In genomic region chr17:57085448-57086068, GRCh38 we compare ENCODE assay signal across 8 cellular contexts. TPM values are rescaled to one million over a fixed set of nuclear protein-coding genes. Genes with fewer than 3 reads are reported as not detected.
DNase-seq lines count a peak whose midpoint lies in the region; ATAC-seq and TF ChIP-seq lines count a peak whose summit lies in the region.

No MANE protein-coding gene starts in this region.

- H3K4me1 Mint-ChIP-seq in activated naive CD8-positive, alpha-beta T cell treated with anti-CD3 and anti-CD28 coated beads, Interleukin-2, amount 50 U/mL, for 24 hours: peaks cover 33% of the 10 kb centered on the region

- H3K4me3 ChIP-seq in SJCRH30 (peak overlapping the region; percentile 95), psoas muscle (peak overlapping the region; percentile 80)

- H3K4me3 Mint-ChIP-seq in activated naive CD8-positive, alpha-beta T cell treated with anti-CD3 and anti-CD28 coated beads, Interleukin-2, amount 50 U/mL, for 24 hours: peak overlapping the region; percentile 85

- H3K27me3 Mint-ChIP-seq in activated naive CD8-positive, alpha-beta T cell treated with anti-CD3 and anti-CD28 coated beads, Interleukin-2, amount 50 U/mL, for 24 hours: no peaks in the 10 kb centered on the region

- H3K27me3 ChIP-seq in SJCRH30 (no peaks in the 10 kb centered on the region), psoas muscle (ENCODE audit: insufficient read depth in 3 of 3, low read length in 2 of 3) (no peaks in the 10 kb centered on the region)

- TF ChIP-seq CTCF in psoas muscle (IDR thresholded peaks at IDR 0.05): no peak

- intact Hi-C loops in left ventricle myocardium superior (cut with micrococcal nuclease) (no loop called here), psoas muscle (cut with DNase I) (no loop called here)

- peak; percentile 9 for DNase-seq in DMS79 treated with DMSO at 0.1 percent for 48 hours (lab: John Stamatoyannopoulos, UW)
- DNase-seq in HT-29 (ENCODE audit: low spot score): peak; percentile 68
- peak; percentile 24 to 36 for DNase-seq in SJCRH30
- peak; percentile 63 for DNase-seq in activated naive CD8-positive, alpha-beta T cell treated with anti-CD3 and anti-CD28 coated beads, Interleukin-2, amount 50 U/mL, for 24 hours
- DNase-seq in left ventricle myocardium superior: peak; percentile 79
- DNase-seq in psoas muscle: peak; percentile 58 to 83
- DNase-seq in inferior parietal cortex (ENCODE audit: extremely low spot score): no peak

- ATAC-seq in GM21360 (IDR thresholded peaks at IDR 0.05; ENCODE audit: unreplicated experiment) (peak; percentile 25), left ventricle myocardium superior (peak; percentile 65), psoas muscle (peak; percentile 49 to 66 (median 62))
- ATAC-seq in activated naive CD8-positive, alpha-beta T cell treated with anti-CD3 and anti-CD28 coated beads, Interleukin-2, amount 50 U/mL, for 24 hours: peak; percentile 33

- H3K36me3 ChIP-seq in SJCRH30: no peaks in the 10 kb centered on the region
- H3K36me3 ChIP-seq in psoas muscle (ENCODE audit: insufficient read depth in 1 of 2, low read depth in 1 of 2): no peaks in the 10 kb centered on the region

- no peaks in the 10 kb centered on the region for H3K9me3 ChIP-seq in SJCRH30 (replicated peaks)
- no peaks in the 10 kb centered on the region for H3K9me3 ChIP-seq in psoas muscle

- H3K27ac Mint-ChIP-seq in activated naive CD8-positive, alpha-beta T cell treated with anti-CD3 and anti-CD28 coated beads, Interleukin-2, amount 50 U/mL, for 24 hours: peak overlapping the region; percentile 59

- WGBS in psoas muscle, 3 donors: 0 to 1% (median 0%) methylated on average over 26 to 75 of the region's 75 CpGs

- no peaks in the 10 kb centered on the region for H3K4me1 ChIP-seq in SJCRH30
- peaks cover 44% of the 10 kb centered on the region for H3K4me1 ChIP-seq in psoas muscle

- H3K9me3 Mint-ChIP-seq in activated naive CD8-positive, alpha-beta T cell treated with anti-CD3 and anti-CD28 coated beads, Interleukin-2, amount 50 U/mL, for 24 hours: no peaks in the 10 kb centered on the region

- H3K36me3 Mint-ChIP-seq in activated naive CD8-positive, alpha-beta T cell treated with anti-CD3 and anti-CD28 coated beads, Interleukin-2, amount 50 U/mL, for 24 hours (ENCODE audit: low read depth): peaks cover 6% of the 10 kb centered on the region

- H3K27ac ChIP-seq in SJCRH30 (no peak overlapping the region), psoas muscle (peak overlapping the region; percentile 95)

RNA-seq across cellular contexts. Expression of gene AKAP1, which starts 0.5 kb away (rescaled TPM):
- 137 and 148 TPM in 2 replicates for total RNA-seq in HT-29 (2014; rRNA removed; shearing (Covaris generic))
- total RNA-seq in SJCRH30 (2014; rRNA removed; shearing (Covaris generic)): 20.1 and 22.2 TPM in 2 replicates
- total RNA-seq in left ventricle myocardium superior (282 TPM), psoas muscle (100 to 1,000 TPM in 2 of 4 donors, 10 to 100 TPM in 2; 86.0 to 231 (median 105) TPM)
- 100 to 1,000 TPM in 1 of 3 donors, 10 to 100 TPM in 2; 42.3 to 127 (median 61.6) TPM for polyA plus RNA-seq in psoas muscle
